Comparison of ENCODE assay signal across 20 cellular contexts in genomic region chr16:22018559-22018958, GRCh38. TPM values are rescaled to one million over a fixed set of nuclear protein-coding genes. Genes with fewer than 3 reads are reported as not detected.
"Had no signal": no experiment of that assay in that cellular context is flagged by ENCODE, and none has a peak within 500 bp of the region (broad histone marks: within the 10 kb centered on the region; RNA-seq: fewer than 3 reads in every experiment).

No MANE protein-coding gene starts in this region.

- H3K27ac Mint-ChIP-seq: activated CD4-positive, alpha-beta T cell treated with anti-CD3 and anti-CD28 coated beads for 36 hours; activated naive CD8-positive, alpha-beta T cell; stimulated activated naive B cell treated with anti-CD40 and anti-IgM and Interleukin-4, amounts not matched to agents 10 μg/mL and 1 μg/mL and 100 μg/mL, for 72 hours had no signal

- H3K36me3 ChIP-seq: lower lobe of right lung, right lobe of liver, spleen, thoracic aorta, upper lobe of left lung had no signal

- H3K27ac ChIP-seq: dorsolateral prefrontal cortex, lower lobe of right lung, parathyroid adenoma, right lobe of liver, spleen, thoracic aorta, upper lobe of left lung had no signal

- H3K27me3 Mint-ChIP-seq: activated CD4-positive, alpha-beta T cell treated with anti-CD3 and anti-CD28 coated beads for 36 hours; activated naive CD8-positive, alpha-beta T cell; stimulated activated naive B cell treated with anti-CD40 and anti-IgM and Interleukin-4, amounts not matched to agents 10 μg/mL and 1 μg/mL and 100 μg/mL, for 72 hours had no signal

- H3K9me3 Mint-ChIP-seq: nephron; stimulated activated naive B cell treated with anti-CD40 and anti-IgM and Interleukin-4, amounts not matched to agents 10 μg/mL and 1 μg/mL and 100 μg/mL, for 72 hours had no signal

- DNase-seq: activated CD4-positive, alpha-beta T cell treated with anti-CD3 and anti-CD28 coated beads for 36 hours; activated CD4-positive, alpha-beta T cell treated with anti-CD3 and anti-CD28 coated beads, Interleukin-2, amount 50 U/mL, for 48 hours; activated T-cell treated with anti-CD3 and anti-CD28 coated beads for 4 hours; amniotic stem cell; dorsolateral prefrontal cortex; foreskin melanocyte; glutamatergic neuron; hippocampal formation; islet precursor cell; lower lobe of right lung; right lobe of liver; spleen; stimulated activated naive B cell treated with anti-CD40 and anti-IgM and Interleukin-4, amounts not matched to agents 10 μg/mL and 1 μg/mL and 100 μg/mL, for 72 hours; upper lobe of left lung had no signal

- H3K4me1 ChIP-seq: parathyroid adenoma had no signal

- H3K4me3 Mint-ChIP-seq: activated CD4-positive, alpha-beta T cell treated with anti-CD3 and anti-CD28 coated beads for 36 hours; activated naive CD8-positive, alpha-beta T cell; stimulated activated naive B cell treated with anti-CD40 and anti-IgM and Interleukin-4, amounts not matched to agents 10 μg/mL and 1 μg/mL and 100 μg/mL, for 72 hours had no signal

- H3K27me3 ChIP-seq: dorsolateral prefrontal cortex, right lobe of liver, spleen, upper lobe of left lung had no signal

- ATAC-seq: activated CD4-positive, alpha-beta T cell treated with anti-CD3 and anti-CD28 coated beads for 36 hours; lower lobe of right lung; right lobe of liver; stimulated activated naive B cell treated with anti-CD40 and anti-IgM and Interleukin-4, amounts not matched to agents 10 μg/mL and 1 μg/mL and 100 μg/mL, for 72 hours had no signal

- H3K4me3 ChIP-seq: dorsolateral prefrontal cortex, lower lobe of right lung, right lobe of liver, spleen, thoracic aorta, upper lobe of left lung had no signal

- H3K9me3 ChIP-seq: lower lobe of right lung, right lobe of liver, spleen, thoracic aorta, upper lobe of left lung had no signal

RNA-seq across cellular contexts. Expression of gene PDZD9, which starts 17.6 kb away (rescaled TPM):
- total RNA-seq: activated CD4-positive, alpha-beta T cell treated with anti-CD3 and anti-CD28 coated beads for 36 hours; cardiac septum; lower lobe of right lung; right lobe of liver; spleen; T-helper 2 cell treated with Interferon-gamma antibody and Interleukin-4, amounts not matched to agents 100 ng/mL and 5 ng/mL, for 36 hours; thoracic aorta; upper lobe of left lung had no signal
